Comparison of ENCODE assay signal across 1 cellular context in genomic region chr6:36826520-36827227, GRCh38.
TF ChIP-seq lines count a peak whose summit lies in the region.

No MANE protein-coding gene starts in this region.

TF ChIP-seq in SK-N-SH, 30 proteins besides CTCF, POLR2A, EP300 and RAD21 (continued from another document):
- TF ChIP-seq USF1 (IDR thresholded peaks at IDR 0.05; ENCODE audit: borderline replicate concordance, low read depth) (no peak), TAF1 (IDR thresholded peaks at IDR 0.05; ENCODE audit: borderline replicate concordance, low read depth, low read length) (no peak), FOSL2 (IDR thresholded peaks at IDR 0.05; ENCODE audit: borderline replicate concordance, low read depth) (no peak), SIN3A (IDR thresholded peaks at IDR 0.05; ENCODE audit: borderline replicate concordance, low read depth, low read length) (no peak), MEF2A (IDR thresholded peaks at IDR 0.05; ENCODE audit: borderline replicate concordance, low read depth) (no peak), RXRA (IDR thresholded peaks at IDR 0.05; ENCODE audit: borderline replicate concordance, low read depth) (no peak), ZBTB33 (IDR thresholded peaks at IDR 0.05; ENCODE audit: borderline replicate concordance, low read depth) (no peak), JUND (IDR thresholded peaks at IDR 0.05) (no peak), CHD2 (IDR thresholded peaks at IDR 0.05; ENCODE audit: low read length, partially characterized antibody) (no peak), RCOR1 (IDR thresholded peaks at IDR 0.05; ENCODE audit: low read length) (no peak), USF2 (IDR thresholded peaks at IDR 0.05; ENCODE audit: borderline replicate concordance, low read depth, low read length) (no peak), TEAD4 (IDR thresholded peaks at IDR 0.05; ENCODE audit: borderline replicate concordance, insufficient read depth) (no peak), MAX (IDR thresholded peaks at IDR 0.05; ENCODE audit: low read depth) (no peak), GATA2 (CRISPR knock-in tag; IDR thresholded peaks at IDR 0.05) (no peak), FOXM1 (IDR thresholded peaks at IDR 0.05; ENCODE audit: low read depth) (no peak)
